Comparison of ENCODE assay signal across 8 cellular contexts in genomic region chr14:92586001-92586947, GRCh38.
DNase-seq lines count a peak whose midpoint lies in the region; ATAC-seq and TF ChIP-seq lines count a peak whose summit lies in the region.

No MANE protein-coding gene starts in this region.

- peak; percentile 89 for DNase-seq in AG08395 (ENCODE audit: low spot score)
- peak; percentile 18 for DNase-seq in SKM-1 (lab: John Stamatoyannopoulos, UW; ENCODE audit: unreplicated experiment)
- DNase-seq in psoas muscle, result no peak
- no peak for DNase-seq in stimulated activated CD4-positive, alpha-beta T cell treated with anti-CD3 and anti-CD28 coated beads, Interleukin-12 subunit alpha, Interleukin-12 subunit beta, amount 100 ng/mL, for 4 hours
- no peak for DNase-seq in islet precursor cell

- peaks cover 4 to 9% of the 10 kb centered on the region in 2 donors for H3K4me1 ChIP-seq in esophagus (ENCODE audit: control insufficient read depth in 2 of 2, insufficient read depth in 2 of 2, low read length in 1 of 2)
- H3K4me1 ChIP-seq in psoas muscle, result no peaks in the 10 kb centered on the region

- H3K36me3 ChIP-seq in esophagus (ENCODE audit: control insufficient read depth in 2 of 2, insufficient read depth in 2 of 2, low read length in 1 of 2), result no peaks in the 10 kb centered on the region
- no peaks in the 10 kb centered on the region for H3K36me3 ChIP-seq in psoas muscle (ENCODE audit: insufficient read depth in 1 of 2, low read depth in 1 of 2)

- no peak for TF ChIP-seq CTCF in psoas muscle (IDR thresholded peaks at IDR 0.05)

- peak overlapping the region; percentile 45 to 52 for H3K27ac ChIP-seq in esophagus (ENCODE audit: low read depth in 2 of 2, low read length in 1 of 2)
- H3K27ac ChIP-seq in psoas muscle, result peak overlapping the region; percentile 21

- peak; percentile 32 for ATAC-seq in GM21717 (IDR thresholded peaks at IDR 0.05; ENCODE audit: unreplicated experiment)
- ATAC-seq in psoas muscle, result no peak
- no peak for ATAC-seq in GM21825 (IDR thresholded peaks at IDR 0.05; ENCODE audit: unreplicated experiment)

- H3K27me3 ChIP-seq in esophagus (ENCODE audit: control insufficient read depth in 1 of 2, insufficient read depth in 2 of 2, low read length in 2 of 2) (no peaks in the 10 kb centered on the region), psoas muscle (ENCODE audit: insufficient read depth in 3 of 3, low read length in 2 of 3) (no peaks in the 10 kb centered on the region)

- no peak overlapping the region for H3K4me3 ChIP-seq in esophagus (ENCODE audit: low read depth in 1 of 2, low read length in 2 of 2)
- H3K4me3 ChIP-seq in psoas muscle, result no peak overlapping the region

- peaks cover 0 to 3% of the 10 kb centered on the region in 2 donors for H3K9me3 ChIP-seq in esophagus (ENCODE audit: control insufficient read depth in 2 of 2, insufficient read depth in 1 of 2, low read depth in 1 of 2, low read length in 1 of 2)
- peaks cover 3% of the 10 kb centered on the region for H3K9me3 ChIP-seq in psoas muscle

- intact Hi-C loops in psoas muscle (cut with DNase I), result no loop called here

- WGBS in esophagus, 2 donors, result 47 to 51% methylated on average over 9 of the region's 9 CpGs
- WGBS in psoas muscle, 3 donors, result 50 to 55% (median 54%) methylated on average over 9 of the region's 9 CpGs

Comparison
In these comparisons a context has a peak if more than half of its experiments do, and no peak if none do; other contexts are left out.
1. DNase-seq: peak in AG08395 (single experiment) and SKM-1 (single experiment); none in psoas muscle (0 of 2), stimulated activated CD4-positive, alpha-beta T cell treated with anti-CD3 and anti-CD28 coated beads, Interleukin-12 subunit alpha, Interleukin-12 subunit beta, amount 100 ng/mL, for 4 hours (single experiment) and islet precursor cell (single experiment).